In the genomic region with DNA sequence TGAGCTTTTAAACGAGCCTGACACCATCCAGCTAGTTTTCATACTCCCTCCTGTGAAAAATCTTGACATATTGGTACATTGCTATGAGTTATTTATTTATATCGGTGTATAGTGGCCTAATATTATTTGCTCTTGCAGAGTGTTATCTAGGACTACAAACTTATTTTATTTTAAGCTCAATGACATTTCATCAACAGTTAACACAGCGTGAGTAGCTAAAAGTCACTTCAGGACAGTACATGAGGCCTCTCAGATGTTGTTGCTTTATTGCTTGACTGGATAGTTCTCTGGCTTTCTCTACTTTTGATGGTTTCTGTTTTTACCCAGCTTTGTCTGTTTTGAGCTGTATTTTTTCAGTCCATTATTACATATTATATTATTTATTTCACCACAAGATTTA, we compare ENCODE assay signal across 11 cellular contexts.
"Had no signal": no experiment of that assay in that cellular context is flagged by ENCODE, and none has a peak within 500 bp of the region (broad histone marks: within the 10 kb centered on the region; RNA-seq: fewer than 3 reads in every experiment).

No MANE protein-coding gene starts in this region.

- H3K27ac Mint-ChIP-seq: activated naive CD4-positive, alpha-beta T cell treated with anti-CD3 and anti-CD28 coated beads, Interleukin-2, amount 50 U/mL, for 24 hours; endodermal cell; nephron had no signal

- H3K4me3 ChIP-seq: tibial artery, vagina had no signal

- H3K27ac ChIP-seq: tibial artery had no signal

- DNase-seq: activated CD4-positive, alpha-beta T cell treated with anti-CD3 and anti-CD28 coated beads, Interleukin-2, amount 50 U/mL, for 4 hours; activated CD8-positive, alpha-beta memory T cell treated with anti-CD3 and anti-CD28 coated beads, Interleukin-2, amount 50 U/mL, for 4 hours; amygdala; T-cell; tibial artery had no signal

- H3K36me3 ChIP-seq: tibial artery, vagina had no signal

- H3K27me3 ChIP-seq: tibial artery, vagina had no signal

- H3K9me3 ChIP-seq: tibial artery, vagina had no signal

- H3K27me3 Mint-ChIP-seq: activated naive CD4-positive, alpha-beta T cell treated with anti-CD3 and anti-CD28 coated beads, Interleukin-2, amount 50 U/mL, for 24 hours; T-cell had no signal

- H3K9me3 Mint-ChIP-seq: activated naive CD4-positive, alpha-beta T cell treated with anti-CD3 and anti-CD28 coated beads, Interleukin-2, amount 50 U/mL, for 24 hours; endodermal cell; memory B cell; nephron; T-cell had no signal

- ATAC-seq: T-cell had no signal

- H3K4me3 Mint-ChIP-seq: activated naive CD4-positive, alpha-beta T cell treated with anti-CD3 and anti-CD28 coated beads, Interleukin-2, amount 50 U/mL, for 24 hours; brain; endodermal cell; memory B cell; nephron; T-cell had no signal

- H3K36me3 Mint-ChIP-seq: activated naive CD4-positive, alpha-beta T cell treated with anti-CD3 and anti-CD28 coated beads, Interleukin-2, amount 50 U/mL, for 24 hours; brain; memory B cell; T-cell had no signal
